Comparison of ENCODE assay signal across 8 cellular contexts in genomic region chr10:62817763-62818425, GRCh38. TPM values are rescaled to one million over a fixed set of nuclear protein-coding genes. Genes with fewer than 3 reads are reported as not detected.
DNase-seq lines count a peak whose midpoint lies in the region; ATAC-seq and TF ChIP-seq lines count a peak whose summit lies in the region.

No MANE protein-coding gene starts in this region.

- peaks cover 33 to 48% (median 37%) of the 10 kb centered on the region in 3 donors for H3K4me1 Mint-ChIP-seq in CD8-positive, alpha-beta memory T cell
- H3K4me1 Mint-ChIP-seq in type B pancreatic cell (ENCODE audit: unreplicated experiment) = peaks cover 16% of the 10 kb centered on the region

- H2AFZ ChIP-seq in neuronal stem cell (ENCODE audit: low read length) = peak overlapping the region; percentile 97

- H3K4me1 ChIP-seq in CD8-positive, alpha-beta memory T cell (ENCODE audit: insufficient read depth, low read length) = peaks cover 35% of the 10 kb centered on the region
- H3K4me1 ChIP-seq in gastroesophageal sphincter = peaks cover 0 to 45% (median 35%) of the 10 kb centered on the region in 3 donors
- peaks cover 10 to 15% of the 10 kb centered on the region in 2 donors for H3K4me1 ChIP-seq in neuronal stem cell (ENCODE audit: control insufficient read depth in 2 of 2, insufficient read depth in 1 of 2, low read depth in 1 of 2, low read length in 2 of 2)

- H3K27me3 Mint-ChIP-seq in CD8-positive, alpha-beta memory T cell = peaks cover 26 to 48% of the 10 kb centered on the region in 2 donors
- H3K27me3 Mint-ChIP-seq in type B pancreatic cell = peaks cover 78% of the 10 kb centered on the region

- peak overlapping the region; percentile 96 for H3K4me2 ChIP-seq in neuronal stem cell (ENCODE audit: insufficient read depth, low read length, poor library complexity, severe bottlenecking)

- no peak overlapping the region for H4K8ac ChIP-seq in neuronal stem cell (ENCODE audit: low read depth, low read length)

- H3K14ac ChIP-seq in neuronal stem cell (ENCODE audit: low read length) = no peak overlapping the region

- peak in 3 of 4 experiments; percentile 80 to 98 (median 84) for TF ChIP-seq CTCF in gastroesophageal sphincter (IDR thresholded peaks at IDR 0.05)
- peak; percentile 90 for TF ChIP-seq CTCF in type B pancreatic cell (conservative IDR thresholded peaks at IDR 0.05)

- peaks cover 18% of the 10 kb centered on the region for H3K27me3 ChIP-seq in CD8-positive, alpha-beta memory T cell (ENCODE audit: insufficient read depth, low read length, poor library complexity, severe bottlenecking)
- H3K27me3 ChIP-seq in gastroesophageal sphincter (peaks cover 68% of the 10 kb centered on the region), neuronal stem cell (ENCODE audit: control insufficient read depth in 3 of 3, insufficient read depth in 3 of 3, low read depth in 1 of 3, low read length in 3 of 3) (peaks cover 27 to 63% (median 37%) of the 10 kb centered on the region in 3 experiments)

- peak overlapping the region; percentile 80 for H3K9ac ChIP-seq in neuronal stem cell (ENCODE audit: low read depth, low read length, poor library complexity)

- peak overlapping the region; percentile 91 to 100 (median 96) for H3K4me3 Mint-ChIP-seq in CD8-positive, alpha-beta memory T cell
- peak overlapping the region; percentile 98 for H3K4me3 Mint-ChIP-seq in type B pancreatic cell

- no peak overlapping the region for H2BK120ac ChIP-seq in neuronal stem cell (ENCODE audit: low read depth, low read length)

- peaks cover 0 to 15% (median 0%) of the 10 kb centered on the region in 3 donors for H3K36me3 Mint-ChIP-seq in CD8-positive, alpha-beta memory T cell
- peaks cover 9% of the 10 kb centered on the region for H3K36me3 Mint-ChIP-seq in type B pancreatic cell

- H2BK5ac ChIP-seq in neuronal stem cell (ENCODE audit: low read length) = no peak overlapping the region

- H3K18ac ChIP-seq in neuronal stem cell (ENCODE audit: low read length) = peak overlapping the region; percentile 70

- H3K9me3 ChIP-seq in CD8-positive, alpha-beta memory T cell (ENCODE audit: low read length) = no peaks in the 10 kb centered on the region
- H3K9me3 ChIP-seq in gastroesophageal sphincter = no peaks in the 10 kb centered on the region
- H3K9me3 ChIP-seq in neuronal stem cell (replicated peaks in 1 of 2; ENCODE audit: control insufficient read depth in 2 of 2, insufficient read depth in 1 of 2, low read depth in 1 of 2, low read length in 2 of 2) = peaks cover 0 to 4% of the 10 kb centered on the region in 2 donors

- no peak for TF ChIP-seq POLR2A in gastroesophageal sphincter (IDR thresholded peaks at IDR 0.05)

- no CpG with 5 or more reads among the region's 51 CpGs for WGBS in gastroesophageal sphincter (ENCODE audit: low coverage in 1 of 2), 2 donors
- no CpG with 5 or more reads among the region's 51 CpGs for WGBS in neuronal stem cell (ENCODE audit: extremely low coverage in 2 of 2, insufficient read length in 2 of 2, insufficient replicate concordance in 1 of 2), 2 donors

- H3K27ac Mint-ChIP-seq in CD8-positive, alpha-beta memory T cell = peak overlapping the region; percentile 36 to 99 (median 96)
- peak overlapping the region; percentile 96 for H3K27ac Mint-ChIP-seq in type B pancreatic cell

- peak overlapping the region; percentile 72 for H3K27ac ChIP-seq in CD8-positive, alpha-beta memory T cell (ENCODE audit: low read depth, low read length)
- peak overlapping the region in 3 of 4 donors; percentile 89 to 91 (median 91) for H3K27ac ChIP-seq in gastroesophageal sphincter
- no peak overlapping the region for H3K27ac ChIP-seq in neuronal stem cell (replicated peaks; ENCODE audit: low read length)

- H3K4ac ChIP-seq in neuronal stem cell (ENCODE audit: low read length) = no peak overlapping the region

- ATAC-seq in GM19351 (IDR thresholded peaks at IDR 0.05; ENCODE audit: unreplicated experiment) (peak; percentile 38), HG03439 (IDR thresholded peaks at IDR 0.05; ENCODE audit: unreplicated experiment) (peak; percentile 38), gastroesophageal sphincter (peak; percentile 70)

- no peaks in the 10 kb centered on the region for H3K9me3 Mint-ChIP-seq in CD8-positive, alpha-beta memory T cell
- no peaks in the 10 kb centered on the region for H3K9me3 Mint-ChIP-seq in type B pancreatic cell

- peak overlapping the region; percentile 65 for H3K23ac ChIP-seq in neuronal stem cell (ENCODE audit: low read depth, low read length, poor library complexity)

- POLR2A ChIA-PET in CD8-positive, alpha-beta memory T cell (lab: Charles Lee) = interaction anchor here (1.0 to 4.8 kb wide), 6 partner anchors 12 to 207 kb away, joined by 3 to 63 read pairs (median 8); partner anchors contain the start of gene ADO

- no peak overlapping the region for H2AK5ac ChIP-seq in neuronal stem cell (ENCODE audit: low read depth, low read length)

- H3K36me3 ChIP-seq in CD8-positive, alpha-beta memory T cell (ENCODE audit: insufficient read depth, low read length) = no peaks in the 10 kb centered on the region
- H3K36me3 ChIP-seq in gastroesophageal sphincter (no peaks in the 10 kb centered on the region), neuronal stem cell (replicated peaks in 1 of 2; ENCODE audit: control insufficient read depth in 2 of 2, insufficient read depth in 2 of 2, low read length in 2 of 2) (peaks cover 0 to 15% of the 10 kb centered on the region in 2 donors)

- peak; percentile 54 to 68 (median 58) for DNase-seq in CD8-positive, alpha-beta memory T cell
- DNase-seq in activated naive CD4-positive, alpha-beta T cell treated with Interleukin-2 at 50 U/mL for 16 hours = peak; percentile 77
- peak; percentile 78 for DNase-seq in neuronal stem cell (ENCODE audit: low spot score)
- no peak for DNase-seq in type B pancreatic cell (ENCODE audit: extremely low spot score, unreplicated experiment)

- peak overlapping the region; percentile 91 for H3K4me3 ChIP-seq in CD8-positive, alpha-beta memory T cell (ENCODE audit: low read length)
- H3K4me3 ChIP-seq in gastroesophageal sphincter (peak overlapping the region; percentile 64 to 87), neuronal stem cell (ENCODE audit: low read length in 2 of 2) (peak overlapping the region; percentile 65 to 74)

- no peak overlapping the region for H2BK15ac ChIP-seq in neuronal stem cell (ENCODE audit: low read length)

- no peak overlapping the region for H4K91ac ChIP-seq in neuronal stem cell (ENCODE audit: low read depth, low read length, poor library complexity)

- no peaks in the 10 kb centered on the region for H3K79me1 ChIP-seq in neuronal stem cell (ENCODE audit: low read depth, low read length)

- H2BK12ac ChIP-seq in neuronal stem cell (ENCODE audit: low read length) = no peak overlapping the region

- no peak for TF ChIP-seq EP300 in gastroesophageal sphincter (IDR thresholded peaks at IDR 0.05)

- CTCF ChIA-PET in CD8-positive, alpha-beta memory T cell (lab: Charles Lee) = interaction anchor here (0.7 to 6.3 kb wide), 35 partner anchors 8 to 813 kb away, joined by 3 to 91 read pairs (median 6); partner anchors contain the start of gene ADO

TF ChIP-seq in PFSK-1, 5 proteins besides CTCF, POLR2A, EP300 and RAD21:
- peak; percentile 84 for TF ChIP-seq FOXP2 (optimal IDR thresholded peaks at IDR 0.05; ENCODE audit: borderline replicate concordance, extremely low read depth, extremely low read length, insufficient read depth)
- TF ChIP-seq REST (IDR thresholded peaks at IDR 0.05; ENCODE audit: insufficient read depth in 1 of 2, low read depth in 2 of 2, low read length in 2 of 2) = no peak

RNA-seq across cellular contexts. Expression of gene EGR2, which starts 1.7 kb away (rescaled TPM):
- 10 to 100 TPM; 87.8 to 89.9 TPM for total RNA-seq in CD8-positive, alpha-beta memory T cell
- polyA plus RNA-seq in CD8-positive, alpha-beta memory T cell = not detected
- polyA plus RNA-seq in PFSK-1 (2012; ENCODE audit: insufficient read length, low read depth) = 0.33 TPM
- 1 to 10 TPM in 2 of 4 donors, under 1 TPM in 2; 0.52 to 1.3 (median 1.1) TPM for total RNA-seq in gastroesophageal sphincter
- 0.86 TPM for polyA plus RNA-seq in neuronal stem cell (2013, experiment 1 of 2)
- 0.73 TPM for polyA plus RNA-seq in neuronal stem cell (2013, experiment 2 of 2)
- total RNA-seq in type B pancreatic cell (ENCODE audit: low replicate concordance) = 17.6 and 26.7 TPM in 2 replicates

RNA-seq across cellular contexts. Expression of gene ADO, which starts 13.4 kb away (rescaled TPM):
- total RNA-seq in CD8-positive, alpha-beta memory T cell = 10 to 100 TPM; 38.4 to 39.4 TPM
- 2.8 TPM for polyA plus RNA-seq in CD8-positive, alpha-beta memory T cell
- 27.7 TPM for polyA plus RNA-seq in PFSK-1 (2012; ENCODE audit: insufficient read length, low read depth)
- total RNA-seq in gastroesophageal sphincter = 10 to 100 TPM; 20.2 to 28.9 (median 22.5) TPM
- 20.4 TPM for polyA plus RNA-seq in neuronal stem cell (2013, experiment 1 of 2)
- 21.1 TPM for polyA plus RNA-seq in neuronal stem cell (2013, experiment 2 of 2)
- 15.7 and 27.5 TPM in 2 replicates for total RNA-seq in type B pancreatic cell (ENCODE audit: low replicate concordance)
